Comparison of ENCODE assay signal across 9 cellular contexts in genomic region chr1:46747683-46748288, GRCh38. TPM values are rescaled to one million over a fixed set of nuclear protein-coding genes. Genes with fewer than 3 reads are reported as not detected.
DNase-seq lines count a peak whose midpoint lies in the region; ATAC-seq, FAIRE-seq and TF ChIP-seq lines count a peak whose summit lies in the region.
"Had no signal": no experiment of that assay in that cellular context is flagged by ENCODE, and none has a peak within 500 bp of the region (broad histone marks: within the 10 kb centered on the region; RNA-seq: fewer than 3 reads in every experiment).

No MANE protein-coding gene starts in this region.

- H2AFZ ChIP-seq in K562 (ENCODE audit: low read depth, low read length) = no peak overlapping the region
- no peak overlapping the region for H2AFZ ChIP-seq in keratinocyte (ENCODE audit: control insufficient read depth, low read length)

- FAIRE-seq in K562 (lab: Jason Lieb, UNC) (peak; percentile 90), keratinocyte (lab: Jason Lieb, UNC) (peak; percentile 90)

- intact Hi-C loops in K562 (cut with micrococcal nuclease) = loop anchor here (5.0 to 10.0 kb wide), 3 partner anchors 120 to 347 kb away; no protein-coding TSS in a partner anchor

- no peaks in the 10 kb centered on the region for H3K36me3 ChIP-seq in K562 (ENCODE audit: control insufficient read depth, insufficient read depth, low read length)
- no peaks in the 10 kb centered on the region for H3K36me3 ChIP-seq in keratinocyte (ENCODE audit: control insufficient read depth in 2 of 2, extremely low read depth in 1 of 2, insufficient read depth in 2 of 2, low read length in 2 of 2)
- H3K36me3 ChIP-seq in upper lobe of left lung = no peaks in the 10 kb centered on the region

- peak; percentile 48 for DNase-seq in A172 (ENCODE audit: low spot score)
- peak; percentile 19 for DNase-seq in GM13976 (ENCODE audit: low spot score)
- peak; percentile 35 for DNase-seq in NCI-H226
- peak; percentile 64 to 70 (median 68) for DNase-seq in K562 (ENCODE audit: extremely low read depth in 1 of 4, low spot score in 3 of 4)
- DNase-seq in keratinocyte (ENCODE audit: low read depth, low spot score) = no peak
- DNase-seq in upper lobe of left lung = peak in 1 of 2 donors; percentile 57
- no peak for DNase-seq in stimulated activated CD4-positive, alpha-beta T cell treated with anti-CD3 and anti-CD28 coated beads, Interleukin-12 subunit alpha, Interleukin-12 subunit beta, amount 100 ng/mL, for 4 hours
- no peak for DNase-seq in NK-92 (lab: John Stamatoyannopoulos, UW; ENCODE audit: unreplicated experiment)

- POLR2A ChIA-PET in K562 (lab: Yijun Ruan, JAX) = interaction anchor here (1.2 kb wide), 1 partner anchor 10 kb away, joined by 3 read pairs; no protein-coding TSS in a partner anchor

- no peaks in the 10 kb centered on the region for H3K4me1 ChIP-seq in K562 (replicated peaks in 1 of 2; ENCODE audit: control insufficient read depth in 2 of 2, insufficient read depth in 2 of 2, low read length in 2 of 2)
- H3K4me1 ChIP-seq in keratinocyte (ENCODE audit: control insufficient read depth, extremely low read depth, insufficient read depth, low read length) = peaks cover 27% of the 10 kb centered on the region
- peaks cover 0 to 17% (median 14%) of the 10 kb centered on the region in 4 donors for H3K4me1 ChIP-seq in upper lobe of left lung

- in situ Hi-C loops in GM13976 (cut with MboI; ENCODE audit: low sequenced_read_pairs, unreplicated experiment) (no loop called here), K562 (cut with MboI) (loop anchor here (10.0 kb wide), 1 partner anchor 237 kb away; no protein-coding TSS in a partner anchor)

- no peaks in the 10 kb centered on the region for H4K20me1 ChIP-seq in K562 (replicated peaks; ENCODE audit: control insufficient read depth, insufficient read depth, low read length)
- no peaks in the 10 kb centered on the region for H4K20me1 ChIP-seq in keratinocyte (ENCODE audit: control insufficient read depth, extremely low read depth, insufficient read depth, low read length)

- TF ChIP-seq CTCF in GM13976 (IDR thresholded peaks at IDR 0.05; ENCODE audit: borderline replicate concordance, control extremely low read depth, extremely low read depth, insufficient read depth, missing control alignments) (no peak), K562 (IDR thresholded peaks at IDR 0.05 in 2 of 3, conservative IDR thresholded peaks at IDR 0.05 in 1 of 3; ENCODE audit: insufficient read depth in 2 of 3, low read depth in 1 of 3, low read length in 3 of 3) (peak; percentile 70 to 84 (median 79)), keratinocyte (optimal IDR thresholded peaks at IDR 0.05 in 1 of 3, IDR thresholded peaks at IDR 0.05 in 1 of 3, conservative IDR thresholded peaks at IDR 0.05 in 1 of 3; ENCODE audit: extremely low read depth in 1 of 3, insufficient read depth in 2 of 3, low read length in 3 of 3) (peak; percentile 90 to 94 (median 90)), upper lobe of left lung (IDR thresholded peaks at IDR 0.05) (peak; percentile 61 to 82 (median 77))

- no peak for TF ChIP-seq EP300 in K562 (IDR thresholded peaks at IDR 0.05; ENCODE audit: low read length)
- TF ChIP-seq EP300 in upper lobe of left lung (IDR thresholded peaks at IDR 0.05) = no peak

- no peak for TF ChIP-seq POLR2A in K562 (conservative IDR thresholded peaks at IDR 0.05)
- TF ChIP-seq POLR2A in upper lobe of left lung (IDR thresholded peaks at IDR 0.05) = no peak

- H3K27me3 ChIP-seq in K562 (ENCODE audit: control insufficient read depth in 2 of 2, insufficient read depth in 2 of 2, low read length in 2 of 2) = peaks cover 2 to 5% of the 10 kb centered on the region in 2 experiments; a peak in 1 of 5 replicates
- H3K27me3 ChIP-seq in keratinocyte (ENCODE audit: control insufficient read depth, extremely low read depth, insufficient read depth, low read length) = no peaks in the 10 kb centered on the region
- no peaks in the 10 kb centered on the region for H3K27me3 ChIP-seq in upper lobe of left lung

- WGBS in K562 (ENCODE audit: insufficient coverage, low coverage, missing lambda C conversion rate) = 2% methylated on average over 5 of the region's 5 CpGs
- 31 to 61% methylated on average over 3 to 5 of the region's 5 CpGs for WGBS in upper lobe of left lung, 2 donors

- H3K9me3 ChIP-seq in K562 (replicated peaks; ENCODE audit: control insufficient read depth, insufficient read depth, low read depth, low read length) (no peaks in the 10 kb centered on the region), keratinocyte (ENCODE audit: control insufficient read depth, low read depth, low read length) (no peaks in the 10 kb centered on the region), upper lobe of left lung (no peaks in the 10 kb centered on the region)

- H3K9me1 ChIP-seq in K562 (ENCODE audit: control insufficient read depth, insufficient read depth, low read length) (no peaks in the 10 kb centered on the region), keratinocyte (ENCODE audit: control insufficient read depth, extremely low read depth, insufficient read depth, low read length) (no peaks in the 10 kb centered on the region)

- H3K79me2 ChIP-seq in K562 (ENCODE audit: control insufficient read depth, insufficient read depth, low read length) (no peaks in the 10 kb centered on the region), keratinocyte (ENCODE audit: control insufficient read depth, insufficient read depth, low read length) (no peaks in the 10 kb centered on the region)

- ATAC-seq in K562 (peak; percentile 100), upper lobe of left lung (ENCODE audit: low FRiP score in 2 of 2) (peak; percentile 84 to 88)

- peak; percentile 52 to 80 for TF ChIP-seq RAD21 in K562 (CRISPR knock-in tag; conservative IDR thresholded peaks at IDR 0.05 in 1 of 2, IDR thresholded peaks at IDR 0.05 in 1 of 2)

- CTCF ChIA-PET in K562 (lab: Yijun Ruan, JAX; ENCODE audit: low intra/inter-chr PET ratio) = interaction anchor here (1.1 kb wide), 1 partner anchor 426 kb away, joined by 3 read pairs; no protein-coding TSS in a partner anchor

- BruUV-seq in K562 (replicated peaks; lab: Mats Ljungman, UMichigan) = no TSS peak

- H3K27ac ChIP-seq in K562 (ENCODE audit: extremely low read depth, low read depth, low read length) = no peak overlapping the region
- no peak overlapping the region for H3K27ac ChIP-seq in keratinocyte (ENCODE audit: control insufficient read depth, insufficient read depth, low read length)
- H3K27ac ChIP-seq in upper lobe of left lung = no peak overlapping the region

- no peak overlapping the region for H3K9ac ChIP-seq in K562 (ENCODE audit: insufficient read depth in 1 of 2, low read depth in 2 of 2, low read length in 2 of 2)
- no peak overlapping the region for H3K9ac ChIP-seq in keratinocyte (ENCODE audit: control insufficient read depth, extremely low read depth, insufficient read depth, low read length)

- H3K4me3 ChIP-seq in K562 (no peak overlapping the region), keratinocyte (ENCODE audit: control insufficient read depth in 2 of 3, extremely low read depth in 1 of 3, insufficient read depth in 2 of 3, low read depth in 1 of 3, low read length in 3 of 3) (no peak overlapping the region), upper lobe of left lung (no peak overlapping the region)

- dilution Hi-C loops in keratinocyte (cut with MboI; ENCODE audit: extremely low pct_ligation_motif_present, low sequenced_read_pairs) = no loop called here

- no peak overlapping the region for H3K4me2 ChIP-seq in K562 (ENCODE audit: insufficient read depth, low read length)
- no peak overlapping the region for H3K4me2 ChIP-seq in keratinocyte (ENCODE audit: control insufficient read depth, extremely low read depth, insufficient read depth, low read depth, low read length)

RNA-seq across cellular contexts. Expression of gene EFCAB14, which starts 28.9 kb away (rescaled TPM):
- total RNA-seq in A172 (2014; rRNA removed; shearing (Covaris generic)) = 47.6 and 63.2 TPM in 2 replicates
- total RNA-seq in K562 (2011; cell fraction: chromatin; rRNA removed; ENCODE audit: low replicate concordance) = 29.8 and 54.9 TPM in 2 replicates
- total RNA-seq in K562 (2011; cell fraction: nucleolus; rRNA removed) = 28.0 and 28.4 TPM in 2 replicates
- total RNA-seq in K562 (2011; cell fraction: nucleoplasm; rRNA removed) = 45.5 and 70.0 TPM in 2 replicates
- total RNA-seq in K562 (2014; rRNA removed) (27.6 and 30.3 TPM in 2 replicates), K562 (2014; rRNA removed; fragmentation: Illumina TruSeq; extraction: Trizol) (39.7 and 42.8 TPM in 2 replicates), K562 (2015; rRNA removed; fragmentation: Illumina TruSeq; extraction: Trizol) (44.4 and 48.1 TPM in 2 replicates), K562 (2021) (36.4 and 37.3 TPM in 2 replicates), upper lobe of left lung (100 to 1,000 TPM; 100 to 171 (median 115) TPM)
- polyA plus RNA-seq in K562 (2011; rRNA removed) (39.9 and 40.2 TPM in 2 replicates), K562 (2014; fragmentation: Illumina TruSeq; extraction: Trizol) (39.5 and 49.0 TPM in 2 replicates), K562 (2014; fragmentation: Nextera tagmentation; extraction: Ambion mirVana) (1 to 10 TPM; 7.3 to 9.4 TPM), K562 (2014; rRNA removed) (24.9 and 28.0 TPM in 2 replicates), keratinocyte (47.8 to 61.8 TPM (median 59.9 TPM) in 3 replicates)
- 13.1 and 23.9 TPM in 2 replicates for polyA plus RNA-seq in K562 (2011; cell fraction: cytosol; rRNA removed)
- polyA plus RNA-seq in K562 (2011; cell fraction: nucleus; rRNA removed) = 34.0 and 47.2 TPM in 2 replicates
- polyA plus RNA-seq in K562 (2012) = 22.4 and 35.0 TPM in 2 replicates
- 50.7 and 55.8 TPM in 2 replicates for polyA minus RNA-seq in K562 (2011; rRNA and poly(A)+ RNA removed)
- polyA minus RNA-seq in K562 (2011; cell fraction: cytosol; rRNA and poly(A)+ RNA removed) = 21.3 and 30.0 TPM in 2 replicates
- polyA minus RNA-seq in K562 (2011; cell fraction: nucleus; rRNA and poly(A)+ RNA removed) = 25.3 and 42.8 TPM in 2 replicates
- polyA plus RNA-seq in keratinocyte (2011; ENCODE audit: low read depth) = 44.5 TPM
- polyA plus RNA-seq in keratinocyte (2011; cell fraction: cytosol; rRNA removed) = 50.0 and 86.6 TPM in 2 replicates
- polyA plus RNA-seq in keratinocyte (2011; cell fraction: nucleus; rRNA removed) = 49.6 and 50.9 TPM in 2 replicates
- polyA plus RNA-seq in keratinocyte (2012; ENCODE audit: low replicate concordance) = 29.5 and 44.5 TPM in 2 replicates
- polyA minus RNA-seq in keratinocyte = 31.4 to 72.8 TPM (median 51.9 TPM) in 3 replicates
- polyA minus RNA-seq in keratinocyte (2011; cell fraction: cytosol; rRNA and poly(A)+ RNA removed) = 47.4 TPM
- 28.1 and 49.9 TPM in 2 replicates for polyA minus RNA-seq in keratinocyte (2011; cell fraction: nucleus; rRNA and poly(A)+ RNA removed)

RNA-seq across cellular contexts. Expression of gene CYP4B1, which starts 51.1 kb away (rescaled TPM):
- not detected in 2 replicates for total RNA-seq in A172 (2014; rRNA removed; shearing (Covaris generic))
- total RNA-seq in K562 (2011; cell fraction: chromatin; rRNA removed; ENCODE audit: low replicate concordance) = not detected in 2 replicates
- total RNA-seq in K562 (2011; cell fraction: nucleolus; rRNA removed) = not detected in 2 replicates
- not detected in 2 replicates for total RNA-seq in K562 (2011; cell fraction: nucleoplasm; rRNA removed)
- total RNA-seq in K562 (2014; rRNA removed) (not detected in 2 replicates), K562 (2014; rRNA removed; fragmentation: Illumina TruSeq; extraction: Trizol) (not detected in 2 replicates), K562 (2015; rRNA removed; fragmentation: Illumina TruSeq; extraction: Trizol) (not detected in 2 replicates), K562 (2021) (0.56 and 0.69 TPM in 2 replicates), upper lobe of left lung (1,000 to 10,000 TPM in 1 of 6 donors, 100 to 1,000 TPM in 5; 211 to 1,043 (median 640) TPM)
- polyA plus RNA-seq in K562 (2011; rRNA removed) (not detected in 2 replicates), K562 (2014; fragmentation: Illumina TruSeq; extraction: Trizol) (not detected in 2 replicates), K562 (2014; fragmentation: Nextera tagmentation; extraction: Ambion mirVana) (not detected), K562 (2014; rRNA removed) (not detected in 2 replicates), keratinocyte (0.49 to 3.9 TPM (median 2.1 TPM) in 3 replicates)
- polyA plus RNA-seq in K562 (2011; cell fraction: cytosol; rRNA removed) = not detected in 2 replicates
- not detected in 2 replicates for polyA plus RNA-seq in K562 (2011; cell fraction: nucleus; rRNA removed)
- not detected in 2 replicates for polyA plus RNA-seq in K562 (2012)
- not detected in 2 replicates for polyA minus RNA-seq in K562 (2011; rRNA and poly(A)+ RNA removed)
- not detected in 2 replicates for polyA minus RNA-seq in K562 (2011; cell fraction: cytosol; rRNA and poly(A)+ RNA removed)
- not detected in 2 replicates for polyA minus RNA-seq in K562 (2011; cell fraction: nucleus; rRNA and poly(A)+ RNA removed)
- 30.5 TPM for polyA plus RNA-seq in keratinocyte (2011; ENCODE audit: low read depth)
- 2.1 and 2.2 TPM in 2 replicates for polyA plus RNA-seq in keratinocyte (2011; cell fraction: cytosol; rRNA removed)
- polyA plus RNA-seq in keratinocyte (2011; cell fraction: nucleus; rRNA removed) = 13.7 and 15.7 TPM in 2 replicates
- polyA plus RNA-seq in keratinocyte (2012; ENCODE audit: low replicate concordance) = 0.56 and 35.4 TPM in 2 replicates
- polyA minus RNA-seq in keratinocyte = 1.2 to 3.9 TPM (median 1.4 TPM) in 3 replicates
- 2.7 TPM for polyA minus RNA-seq in keratinocyte (2011; cell fraction: cytosol; rRNA and poly(A)+ RNA removed)
- polyA minus RNA-seq in keratinocyte (2011; cell fraction: nucleus; rRNA and poly(A)+ RNA removed) = 5.8 and 12.3 TPM in 2 replicates
- total RNA-seq: activated naive CD4-positive, alpha-beta T cell treated with anti-CD3 and anti-CD28 coated beads, Interleukin-2, amount 50 U/mL, for 72 hours had no signal

Comparison
In these comparisons a context has a peak if more than half of its experiments do, and no peak if none do; other contexts are left out.
1. DNase-seq: peak in A172 (single experiment), GM13976 (single experiment), NCI-H226 (single experiment) and K562 (4 of 4); none in keratinocyte (single experiment), stimulated activated CD4-positive, alpha-beta T cell treated with anti-CD3 and anti-CD28 coated beads, Interleukin-12 subunit alpha, Interleukin-12 subunit beta, amount 100 ng/mL, for 4 hours (single experiment) and NK-92 (single experiment).
2. RNA of gene CYP4B1, which starts 51.1 kb away (total RNA-seq): 211 to 1,043 TPM in upper lobe of left lung; not detected in A172 and 0.56 to 0.69 TPM in K562; every median in the first group is over 100 times any median in the second.